In genomic region chr11:113384551-113384950, GRCh38 we compare ENCODE assay signal across 12 cellular contexts. TPM values are rescaled to one million over a fixed set of nuclear protein-coding genes. Genes with fewer than 3 reads are reported as not detected.
DNase-seq lines count a peak whose midpoint lies in the region; ATAC-seq, FAIRE-seq and TF ChIP-seq lines count a peak whose summit lies in the region.
"Had no signal": no experiment of that assay in that cellular context is flagged by ENCODE, and none has a peak within 500 bp of the region (broad histone marks: within the 10 kb centered on the region; RNA-seq: fewer than 3 reads in every experiment).

No MANE protein-coding gene starts in this region.

- H3K27me3 Mint-ChIP-seq in T-helper 17 cell: peaks cover 5% of the 10 kb centered on the region

- no peak for TF ChIP-seq POLR2A in H54 (IDR thresholded peaks at IDR 0.05; ENCODE audit: low read depth, low read length)

- H3K4me3 ChIP-seq in skeletal muscle cell (ENCODE audit: low read depth, low read length): no peak overlapping the region
- H3K4me3 ChIP-seq: left ventricle myocardium inferior had no signal

- peak; percentile 95 for FAIRE-seq in H54 (lab: Jason Lieb, UNC)

- H3K4me3 Mint-ChIP-seq in T-helper 17 cell: no peak overlapping the region

- no peaks in the 10 kb centered on the region for H3K9me3 ChIP-seq in T-helper 17 cell (ENCODE audit: control insufficient read depth, low read length, poor library complexity, severe bottlenecking)
- H3K9me3 ChIP-seq: left ventricle myocardium inferior had no signal

- H3K27ac Mint-ChIP-seq in T-helper 17 cell: no peak overlapping the region

- ATAC-seq in HG03571 (IDR thresholded peaks at IDR 0.05; ENCODE audit: unreplicated experiment) (no peak), T-helper 17 cell (no peak)
- ATAC-seq: stimulated activated naive CD8-positive, alpha-beta T cell treated with anti-CD3 and anti-CD28 coated beads, Interleukin-15, Interleukin-2, amounts not matched to agents 100 U/mL and 50 U/mL, for 24 hours had no signal

- DNase-seq in H54 (ENCODE audit: insufficient read length, low spot score) (peak; percentile 66), NCI-H526 (lab: John Stamatoyannopoulos, UW) (peak; percentile 99), epidermal melanocyte (ENCODE audit: insufficient read length, low spot score) (peak; percentile 79), skeletal muscle cell (ENCODE audit: low read depth) (peak; percentile 83), NK-92 (lab: John Stamatoyannopoulos, UW; ENCODE audit: unreplicated experiment) (no peak), T-helper 17 cell (no peak)
- DNase-seq: activated CD4-positive, alpha-beta T cell treated with anti-CD3 and anti-CD28 coated beads, Interleukin-2, amount 50 U/mL, for 48 hours; caudate nucleus; left ventricle myocardium inferior; NK-92 treated with Interleukin-12 subunit alpha and Interleukin-12 subunit beta, amount 100 ng/mL, for 24 hours; stimulated activated naive CD8-positive, alpha-beta T cell treated with anti-CD3 and anti-CD28 coated beads, Interleukin-15, Interleukin-2, amounts not matched to agents 100 U/mL and 50 U/mL, for 24 hours had no signal

- H3K36me3 Mint-ChIP-seq in T-helper 17 cell (ENCODE audit: low read depth): peaks cover 2% of the 10 kb centered on the region

- H3K4me1 Mint-ChIP-seq in T-helper 17 cell: peaks cover 3% of the 10 kb centered on the region

RNA-seq across cellular contexts. Expression of gene ANKK1, which starts 3.0 kb away (rescaled TPM):
- total RNA-seq in T-helper 17 cell: 1 to 10 TPM; 2.0 to 2.4 TPM
- total RNA-seq: left ventricle myocardium inferior had no signal

Comparison
In these comparisons a context has a peak if more than half of its experiments do, and no peak if none do; other contexts are left out.
1. DNase-seq: peak in H54 (single experiment), NCI-H526 (2 of 2), epidermal melanocyte (single experiment) and skeletal muscle cell (single experiment); none in NK-92 (single experiment) and T-helper 17 cell (0 of 3).